Comparison of ENCODE assay signal across 1 cellular context in genomic region chr14:31457665-31458659, GRCh38.
A peak's percentile ranks its signal among the peaks of the same experiment; 100 is the strongest.
TF ChIP-seq lines count a peak whose summit lies in the region.

No MANE protein-coding gene starts in this region.

TF ChIP-seq in HepG2, 621 proteins besides CTCF, POLR2A, EP300 and RAD21 (continued from another document and continues in another):
- TF ChIP-seq SP140L (CRISPR knock-in tag; IDR thresholded peaks at IDR 0.05; ENCODE audit: borderline replicate concordance) (0 out of 2 replicates have a peak, but pooled peaks have one; percentile 82), KDM2A (CRISPR knock-in tag; IDR thresholded peaks at IDR 0.05; ENCODE audit: borderline replicate concordance, low read depth) (no peak), ZNF589 (CRISPR knock-in tag; conservative IDR thresholded peaks at IDR 0.05) (no peak), RXRB (CRISPR knock-in tag; IDR thresholded peaks at IDR 0.05; ENCODE audit: borderline replicate concordance) (peak; percentile 73; the same call in 1 of the 2 replicates), ZNF782 (CRISPR knock-in tag; IDR thresholded peaks at IDR 0.05; ENCODE audit: borderline replicate concordance) (no peak), ZNF547 (CRISPR knock-in tag; IDR thresholded peaks at IDR 0.05) (no peak), ZGPAT (CRISPR knock-in tag; IDR thresholded peaks at IDR 0.05) (peak; percentile 92), REPIN1 (CRISPR knock-in tag; IDR thresholded peaks at IDR 0.05; ENCODE audit: borderline replicate concordance, low read depth) (peak; percentile 50), MXD3 (CRISPR knock-in tag; IDR thresholded peaks at IDR 0.05) (no peak), EED (CRISPR knock-in tag; IDR thresholded peaks at IDR 0.05) (no peak), TCF12 (IDR thresholded peaks at IDR 0.05) (no peak), TCF12 (CRISPR knock-in tag; IDR thresholded peaks at IDR 0.05) (no peak), FOXK1 (CRISPR knock-in tag; IDR thresholded peaks at IDR 0.05; ENCODE audit: borderline replicate concordance, low read depth) (peak; percentile 89), ZNF569 (CRISPR knock-in tag; IDR thresholded peaks at IDR 0.05; ENCODE audit: borderline replicate concordance) (no peak), NR2F6 (IDR thresholded peaks at IDR 0.05) (no peak), NR2F6 (CRISPR knock-in tag; IDR thresholded peaks at IDR 0.05) (no peak), ELF4 (CRISPR knock-in tag; IDR thresholded peaks at IDR 0.05; ENCODE audit: borderline replicate concordance) (peak; percentile 66; the same call in 1 of the 2 replicates), NR0B2 (CRISPR knock-in tag; IDR thresholded peaks at IDR 0.05) (no peak), ZNF879 (CRISPR knock-in tag; IDR thresholded peaks at IDR 0.05) (peak; percentile 15; the same call in 1 of the 2 replicates), GTF3A (CRISPR knock-in tag; conservative IDR thresholded peaks at IDR 0.05) (no peak), THAP9 (CRISPR knock-in tag; IDR thresholded peaks at IDR 0.05; ENCODE audit: borderline replicate concordance) (no peak), GTF2F1 (IDR thresholded peaks at IDR 0.05; ENCODE audit: low read length) (no peak), HNF4G (IDR thresholded peaks at IDR 0.05; ENCODE audit: borderline replicate concordance, low read depth, low read length) (no peak), HNF4G (CRISPR knock-in tag; IDR thresholded peaks at IDR 0.05; ENCODE audit: borderline replicate concordance, low read depth) (no peak), SP5 (CRISPR knock-in tag; IDR thresholded peaks at IDR 0.05; ENCODE audit: borderline replicate concordance, low read depth) (peak; percentile 9; the same call in 1 of the 2 replicates), ZNF282 (IDR thresholded peaks at IDR 0.05; ENCODE audit: partially characterized antibody) (no peak), TEAD3 (CRISPR knock-in tag; optimal IDR thresholded peaks at IDR 0.05; ENCODE audit: borderline replicate concordance) (peak; percentile 98), TBX3 (IDR thresholded peaks at IDR 0.05; ENCODE audit: borderline replicate concordance) (peak; percentile 80; the same call in 1 of the 2 replicates), STAG1 (CRISPR knock-in tag; IDR thresholded peaks at IDR 0.05) (peak; percentile 12; the same call in 1 of the 2 replicates), TRAFD1 (CRISPR knock-in tag; IDR thresholded peaks at IDR 0.05; ENCODE audit: borderline replicate concordance) (no peak), ZBTB44 (CRISPR knock-in tag; IDR thresholded peaks at IDR 0.05) (no peak), ZNF605 (CRISPR knock-in tag; IDR thresholded peaks at IDR 0.05) (no peak), HNF4A (CRISPR knock-in tag; IDR thresholded peaks at IDR 0.05) (no peak; the same call in 1 of the 2 replicates), SCMH1 (CRISPR knock-in tag; IDR thresholded peaks at IDR 0.05; ENCODE audit: borderline replicate concordance) (no peak), ZNF878 (CRISPR knock-in tag; IDR thresholded peaks at IDR 0.05) (no peak; the same call in 1 of the 2 replicates), MLLT10 (CRISPR knock-in tag; IDR thresholded peaks at IDR 0.05) (no peak), MED1 (CRISPR knock-in tag; IDR thresholded peaks at IDR 0.05) (no peak), DPF2 (CRISPR knock-in tag; IDR thresholded peaks at IDR 0.05; ENCODE audit: borderline replicate concordance, low read depth) (no peak; the same call in 1 of the 2 replicates), FOXO1 (CRISPR knock-in tag; IDR thresholded peaks at IDR 0.05) (peak; percentile 67), ZBTB20 (CRISPR knock-in tag; IDR thresholded peaks at IDR 0.05; ENCODE audit: borderline replicate concordance, low read depth) (peak; percentile 97; the same call in 1 of the 2 replicates), PCBP2 (optimal IDR thresholded peaks at IDR 0.05; ENCODE audit: low read depth, low read length, poor library complexity, severe bottlenecking) (no peak), ZNF264 (CRISPR knock-in tag; IDR thresholded peaks at IDR 0.05) (no peak), ZNF761 (CRISPR knock-in tag; conservative IDR thresholded peaks at IDR 0.05) (no peak), ZNF263 (CRISPR knock-in tag; IDR thresholded peaks at IDR 0.05) (no peak; the same call in 1 of the 2 replicates), PRMT3 (CRISPR knock-in tag; IDR thresholded peaks at IDR 0.05; ENCODE audit: borderline replicate concordance, low read depth) (no peak), NFATC3 (CRISPR knock-in tag; IDR thresholded peaks at IDR 0.05) (no peak), ZNF232 (CRISPR knock-in tag; IDR thresholded peaks at IDR 0.05; ENCODE audit: borderline replicate concordance) (no peak), FUBP1 (CRISPR knock-in tag; IDR thresholded peaks at IDR 0.05; ENCODE audit: borderline replicate concordance) (no peak), MTF1 (CRISPR knock-in tag; IDR thresholded peaks at IDR 0.05) (peak; percentile 67; the same call in 1 of the 2 replicates), ARID4A (CRISPR knock-in tag; IDR thresholded peaks at IDR 0.05; ENCODE audit: borderline replicate concordance) (peak; percentile 69; the same call in 1 of the 2 replicates), ZNF280B (CRISPR knock-in tag; IDR thresholded peaks at IDR 0.05; ENCODE audit: borderline replicate concordance) (no peak), ZFP36L2 (CRISPR knock-in tag; IDR thresholded peaks at IDR 0.05) (no peak)
